ENCODE assay signal across 1 cellular context in genomic region chr14:75806247-75806876, GRCh38.
A peak's percentile ranks its signal among the peaks of the same experiment; 100 is the strongest.
TF ChIP-seq lines count a peak whose summit lies in the region.

No MANE protein-coding gene starts in this region.

TF ChIP-seq in IMR-90, 13 proteins besides CTCF, POLR2A, EP300 and RAD21:
- TF ChIP-seq NFE2L2 (IDR thresholded peaks at IDR 0.05; ENCODE audit: low read depth, low read length): no peak
- TF ChIP-seq MAFK (IDR thresholded peaks at IDR 0.05; ENCODE audit: low read depth, low read length): peak; percentile 57
TF ChIP-seq in IMR-90: peak in this region for 1.
